ENCODE assay signal across 18 cellular contexts in the genomic region with DNA sequence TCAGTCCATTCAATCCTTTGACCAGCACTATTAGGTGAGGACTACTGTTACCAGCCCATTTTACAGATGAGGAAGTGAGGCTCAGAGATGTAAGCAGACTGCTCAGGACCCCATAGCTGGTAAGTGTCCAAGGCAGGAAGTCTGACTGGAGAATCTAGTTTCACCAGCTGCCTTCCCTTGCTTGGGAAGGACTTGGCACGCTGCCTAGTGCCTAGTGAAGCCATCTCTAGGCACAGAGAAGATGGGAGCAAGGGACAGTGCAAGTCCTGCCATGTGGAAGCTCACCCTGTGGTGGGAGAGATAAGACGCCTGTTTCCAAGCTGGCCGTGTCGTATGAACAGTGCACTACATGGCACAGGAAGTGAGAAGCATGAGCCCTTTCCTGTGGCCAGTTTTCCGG.
DNase-seq lines count a peak whose midpoint lies in the region; ATAC-seq, FAIRE-seq and TF ChIP-seq lines count a peak whose summit lies in the region.
"Had no signal": no experiment of that assay in that cellular context is flagged by ENCODE, and none has a peak within 500 bp of the region (broad histone marks: within the 10 kb centered on the region; RNA-seq: fewer than 3 reads in every experiment).

No MANE protein-coding gene starts in this region.

- H3K4me1 Mint-ChIP-seq in natural killer cell: no peaks in the 10 kb centered on the region

- no peak for ATAC-seq in natural killer cell
- no peak for ATAC-seq in GM18511 (IDR thresholded peaks at IDR 0.05; ENCODE audit: unreplicated experiment)
- ATAC-seq in GM19455 (IDR thresholded peaks at IDR 0.05; ENCODE audit: unreplicated experiment): no peak

- H3K4me3 ChIP-seq in endothelial cell of umbilical vein (replicated peaks in 1 of 3; ENCODE audit: insufficient read depth in 1 of 3, low read depth in 1 of 3, low read length in 3 of 3): no peak overlapping the region
- H3K4me3 ChIP-seq: HAP-1 had no signal

- H3K36me3 Mint-ChIP-seq in natural killer cell: no peaks in the 10 kb centered on the region

- H3K9me1 ChIP-seq in endothelial cell of umbilical vein (replicated peaks; ENCODE audit: control insufficient read depth, extremely low read depth, insufficient read depth, low read length): no peaks in the 10 kb centered on the region

- H2AFZ ChIP-seq in endothelial cell of umbilical vein (ENCODE audit: low read depth, low read length): peak overlapping the region; percentile 7

- intact Hi-C loops in endothelial cell of umbilical vein (cut with micrococcal nuclease): no loop called here
- intact Hi-C loops in natural killer cell (cut with micrococcal nuclease): no loop called here

- peaks cover 5 to 6% of the 10 kb centered on the region in 2 donors for H3K27me3 Mint-ChIP-seq in natural killer cell (ENCODE audit: low read depth in 2 of 2)

- H3K27ac Mint-ChIP-seq in natural killer cell: no peak overlapping the region
- H3K27ac Mint-ChIP-seq: B cell; CD4-positive, alpha-beta T cell had no signal

- H4K20me1 ChIP-seq in endothelial cell of umbilical vein (replicated peaks; ENCODE audit: control insufficient read depth, extremely low read depth, insufficient read depth, low read length): no peaks in the 10 kb centered on the region

- H3K79me2 ChIP-seq in endothelial cell of umbilical vein (ENCODE audit: control insufficient read depth, insufficient read depth, low read length): no peaks in the 10 kb centered on the region

- no peaks in the 10 kb centered on the region for H3K9me3 Mint-ChIP-seq in natural killer cell
- H3K9me3 Mint-ChIP-seq: CD4-positive, alpha-beta T cell had no signal

- no peak overlapping the region for H3K9ac ChIP-seq in endothelial cell of umbilical vein (replicated peaks; ENCODE audit: extremely low read depth, insufficient read depth, low read length)

- H3K4me1 ChIP-seq in endothelial cell of umbilical vein (ENCODE audit: control insufficient read depth, extremely low read depth, insufficient read depth, low read length): peaks cover 6% of the 10 kb centered on the region
- H3K4me1 ChIP-seq: HAP-1 had no signal

- no peak overlapping the region for H3K27ac ChIP-seq in endothelial cell of umbilical vein (ENCODE audit: insufficient read depth, low read depth, low read length)
- H3K27ac ChIP-seq: 22Rv1, HL-60 had no signal

- H3K36me3 ChIP-seq in endothelial cell of umbilical vein (ENCODE audit: control insufficient read depth in 2 of 2, extremely low read depth in 1 of 2, insufficient read depth in 2 of 2, low read length in 2 of 2): no peaks in the 10 kb centered on the region
- H3K36me3 ChIP-seq: HAP-1 had no signal

- no peak overlapping the region for H3K4me2 ChIP-seq in endothelial cell of umbilical vein (ENCODE audit: insufficient read depth, low read length)

- TF ChIP-seq CTCF in endothelial cell of umbilical vein (IDR thresholded peaks at IDR 0.05; ENCODE audit: extremely low read depth in 1 of 2, insufficient read depth in 1 of 2, low read depth in 1 of 2, low read length in 2 of 2) (no peak), natural killer cell (IDR thresholded peaks at IDR 0.05) (no peak)

- dilution Hi-C loops in endothelial cell of umbilical vein (cut with MboI; ENCODE audit: extremely low pct_ligation_motif_present, low sequenced_read_pairs): no loop called here

- no peak overlapping the region for H3K4me3 Mint-ChIP-seq in natural killer cell
- H3K4me3 Mint-ChIP-seq: B cell; CD4-positive, alpha-beta T cell had no signal

- no peaks in the 10 kb centered on the region for H3K27me3 ChIP-seq in endothelial cell of umbilical vein (ENCODE audit: control insufficient read depth in 2 of 2, insufficient read depth in 2 of 2, low read length in 2 of 2)

- CTCF ChIA-PET in endothelial cell of umbilical vein (lab: Charles Lee): interaction anchor here (0.8 kb wide), 1 partner anchor 19 kb away, joined by 3 read pairs; no protein-coding TSS in a partner anchor

- FAIRE-seq in endothelial cell of umbilical vein (lab: Jason Lieb, UNC): peak; percentile 59
- FAIRE-seq: GM12892 had no signal

- H3K9me3 ChIP-seq in endothelial cell of umbilical vein (replicated peaks; ENCODE audit: control insufficient read depth, insufficient read depth, low read length): no peaks in the 10 kb centered on the region
- H3K9me3 ChIP-seq: HAP-1 had no signal

- DNase-seq in DMS 273 (lab: John Stamatoyannopoulos, UW; ENCODE audit: unreplicated experiment): peak; percentile 55
- DNase-seq in DMS 273 treated with DMSO at 0.1 percent for 48 hours (lab: John Stamatoyannopoulos, UW): no peak
- peak; percentile 10 for DNase-seq in Daoy (ENCODE audit: low read depth)
- peak; percentile 32 for DNase-seq in NCI-H446 treated with DMSO at 0.1 percent for 48 hours (lab: John Stamatoyannopoulos, UW)
- DNase-seq in endothelial cell of umbilical vein (ENCODE audit: low read depth, low spot score): peak; percentile 15
- no peak for DNase-seq in natural killer cell
- DNase-seq: CD4-positive, alpha-beta T cell; KBM-7; NCI-H146; NCI-H2107; SHP77 treated with DMSO at 0.1 percent for 48 hours had no signal

- POLR2A ChIA-PET in endothelial cell of umbilical vein (lab: Charles Lee): no interaction called here

- no peak for TF ChIP-seq POLR2A in endothelial cell of umbilical vein (IDR thresholded peaks at IDR 0.05; ENCODE audit: low read depth, low read length)

- no TSS peak for BruUV-seq in endothelial cell of umbilical vein (replicated peaks; lab: Mats Ljungman, UMichigan)

TF ChIP-seq in endothelial cell of umbilical vein, 7 proteins besides CTCF, POLR2A, EP300 and RAD21:
- TF ChIP-seq MYC (IDR thresholded peaks at IDR 0.05; ENCODE audit: low read depth, low read length) (no peak), EZH2 (IDR thresholded peaks at IDR 0.05; ENCODE audit: borderline replicate concordance, low read depth, low read length, severe bottlenecking) (no peak), POLR2AphosphoS5 (IDR thresholded peaks at IDR 0.05; ENCODE audit: insufficient read depth, low read depth, low read length) (no peak), GATA2 (IDR thresholded peaks at IDR 0.05; ENCODE audit: insufficient read depth, insufficient read length, low read depth, low read length) (no peak)
TF ChIP-seq in endothelial cell of umbilical vein: peak in this region for 0.

Comparison
In these comparisons a context has a peak if more than half of its experiments do, and no peak if none do; other contexts are left out.
1. DNase-seq: peak in DMS 273 (single experiment), Daoy (single experiment), NCI-H446 treated with DMSO at 0.1 percent for 48 hours (single experiment) and endothelial cell of umbilical vein (single experiment); none in DMS 273 treated with DMSO at 0.1 percent for 48 hours (single experiment) and natural killer cell (single experiment).